In genomic region chr4:47213971-47214370, GRCh38 we compare ENCODE assay signal across 11 cellular contexts.
DNase-seq lines count a peak whose midpoint lies in the region; FAIRE-seq and TF ChIP-seq lines count a peak whose summit lies in the region.
"Had no signal": no experiment of that assay in that cellular context is flagged by ENCODE, and none has a peak within 500 bp of the region (broad histone marks: within the 10 kb centered on the region; RNA-seq: fewer than 3 reads in every experiment).

No MANE protein-coding gene starts in this region.

- TF ChIP-seq CTCF in fibroblast of villous mesenchyme (IDR thresholded peaks at IDR 0.05; ENCODE audit: insufficient read depth, low read depth, low read length), result no peak
- TF ChIP-seq CTCF in coronary artery (IDR thresholded peaks at IDR 0.05), result no peak

- H3K4me2 ChIP-seq in skeletal muscle satellite cell (ENCODE audit: low read length), result peak overlapping the region; percentile 58

- no peak overlapping the region for H3K27ac ChIP-seq in coronary artery
- H3K27ac ChIP-seq: suprapubic skin had no signal

- in situ Hi-C loops in KBM-7 (cut with MboI; ENCODE audit: low pct_unique_long_range_greater_than_20kb, low sequenced_read_pairs), result no loop called here

- DNase-seq in H54 (ENCODE audit: insufficient read length, low spot score) (no peak), T1000 (lab: John Stamatoyannopoulos, UW) (peak; percentile 33), fibroblast of villous mesenchyme (ENCODE audit: low read depth) (peak; percentile 65), 8988T (no peak), KBM-7 (no peak), coronary artery (ENCODE audit: low spot score) (no peak)
- DNase-seq: GF-D8; naive thymus-derived CD4-positive, alpha-beta T cell; NCI-H1930 had no signal

- TF ChIP-seq POLR2A in H54 (IDR thresholded peaks at IDR 0.05; ENCODE audit: low read depth, low read length), result no peak

- peak overlapping the region; percentile 70 for H3K9ac ChIP-seq in skeletal muscle satellite cell (ENCODE audit: low read depth, low read length)

- no peaks in the 10 kb centered on the region for H3K9me3 ChIP-seq in skeletal muscle satellite cell (replicated peaks; ENCODE audit: low read length)
- H3K9me3 ChIP-seq: suprapubic skin had no signal

- H3K4me1 ChIP-seq in skeletal muscle satellite cell (ENCODE audit: control insufficient read depth, insufficient read depth, low read length), result peaks cover 47% of the 10 kb centered on the region
- H3K4me1 ChIP-seq: suprapubic skin had no signal

- H3K4me3 ChIP-seq in fibroblast of villous mesenchyme (ENCODE audit: low read depth, low read length), result no peak overlapping the region
- no peak overlapping the region for H3K4me3 ChIP-seq in skeletal muscle satellite cell (ENCODE audit: low read length)
- H3K4me3 ChIP-seq in coronary artery, result no peak overlapping the region
- H3K4me3 ChIP-seq: suprapubic skin had no signal

- H3K36me3 ChIP-seq in skeletal muscle satellite cell (ENCODE audit: insufficient read depth, low read length), result no peaks in the 10 kb centered on the region
- H3K36me3 ChIP-seq: suprapubic skin had no signal

- H3K27me3 ChIP-seq in skeletal muscle satellite cell (ENCODE audit: control insufficient read depth, insufficient read depth, low read length), result no peaks in the 10 kb centered on the region
- H3K27me3 ChIP-seq: suprapubic skin had no signal

- peak; percentile 97 for FAIRE-seq in H54 (lab: Jason Lieb, UNC)

Comparison
In these comparisons a context has a peak if more than half of its experiments do, and no peak if none do; other contexts are left out.
1. DNase-seq: peak in T1000 (single experiment) and fibroblast of villous mesenchyme (single experiment); none in H54 (single experiment), 8988T (single experiment), KBM-7 (single experiment) and coronary artery (single experiment).